12 cellular contexts compared by ENCODE assay signal in the genomic region with DNA sequence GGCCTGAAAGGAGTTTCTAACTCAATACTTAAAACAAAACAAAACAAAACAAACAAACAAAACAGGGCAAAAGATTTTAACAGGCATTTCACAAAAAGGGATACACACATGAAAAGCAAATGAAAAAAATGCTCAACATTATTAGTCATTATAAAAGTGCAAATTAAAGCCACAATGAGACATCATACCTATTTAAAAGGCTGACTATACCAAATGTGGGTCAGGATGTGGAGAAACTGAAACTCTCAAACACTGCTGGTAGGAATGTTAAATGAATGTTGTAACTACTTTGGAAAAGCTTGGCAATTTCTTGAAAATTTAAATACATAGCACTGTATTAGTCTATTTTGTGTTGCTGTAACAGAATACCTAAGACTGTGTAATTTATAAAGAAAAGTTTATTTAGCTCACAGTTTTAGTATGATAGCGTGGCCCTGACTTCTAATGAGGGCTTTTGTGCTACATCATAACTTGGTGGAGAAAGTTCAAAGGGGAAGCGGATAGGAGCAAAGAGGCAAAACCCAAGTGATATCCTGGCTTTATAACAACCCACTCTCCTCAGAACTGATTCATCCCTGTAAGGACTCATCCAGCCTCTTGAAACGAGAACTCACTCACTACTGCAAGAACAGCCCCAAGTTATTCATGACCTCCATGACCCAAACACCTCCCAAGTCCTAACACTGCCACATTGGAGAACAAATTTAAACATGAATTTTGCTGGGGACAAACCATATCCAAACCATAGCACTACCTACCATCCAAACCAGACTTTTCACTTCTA.
A peak's percentile ranks its signal among the peaks of the same experiment; 100 is the strongest.
DNase-seq lines count a peak whose midpoint lies in the region; ATAC-seq lines count a peak whose summit lies in the region.
"Had no signal": no experiment of that assay in that cellular context is flagged by ENCODE, and none has a peak within 500 bp of the region (broad histone marks: within the 10 kb centered on the region; RNA-seq: fewer than 3 reads in every experiment).

No MANE protein-coding gene starts in this region.

- H3K27me3 Mint-ChIP-seq in activated CD4-positive, alpha-beta memory T cell treated with anti-CD3 and anti-CD28 coated beads for 36 hours: no peaks in the 10 kb centered on the region
- H3K27me3 Mint-ChIP-seq in activated CD4-positive, alpha-beta memory T cell treated with anti-CD3 and anti-CD28 coated beads, Interleukin-2, amount 10 ng/mL, durations not matched to agents 7 days and 5 days: no peaks in the 10 kb centered on the region
- no peaks in the 10 kb centered on the region for H3K27me3 Mint-ChIP-seq in activated naive CD4-positive, alpha-beta T cell treated with anti-CD3 and anti-CD28 coated beads, Interleukin-2, amount 10 ng/mL, durations not matched to agents 7 days and 5 days
- no peaks in the 10 kb centered on the region for H3K27me3 Mint-ChIP-seq in activated T-helper 17 cell treated with anti-CD3 and anti-CD28 coated beads, Interleukin-2, amount 50 U/mL, for 72 hours
- H3K27me3 Mint-ChIP-seq in stimulated activated naive CD8-positive, alpha-beta T cell treated with anti-CD3 and anti-CD28 coated beads, Interleukin-15, amount 100 ng/mL, for 72 hours: no peaks in the 10 kb centered on the region

- POLR2A ChIA-PET in activated CD4-positive, alpha-beta memory T cell treated with anti-CD3 and anti-CD28 coated beads for 36 hours (lab: Charles Lee): interaction anchor here (0.6 to 1.5 kb wide), 2 partner anchors 21 to 185 kb away, joined by 3 to 4 read pairs; no protein-coding TSS in a partner anchor
- POLR2A ChIA-PET in activated CD4-positive, alpha-beta memory T cell treated with anti-CD3 and anti-CD28 coated beads, Interleukin-2, amount 10 ng/mL, durations not matched to agents 7 days and 5 days (lab: Charles Lee): no interaction called here

- H3K27ac Mint-ChIP-seq in activated CD4-positive, alpha-beta memory T cell treated with anti-CD3 and anti-CD28 coated beads for 36 hours: peak overlapping the region; percentile 8
- H3K27ac Mint-ChIP-seq in activated CD4-positive, alpha-beta memory T cell treated with anti-CD3 and anti-CD28 coated beads, Interleukin-2, amount 10 ng/mL, durations not matched to agents 7 days and 5 days: no peak overlapping the region
- H3K27ac Mint-ChIP-seq in activated naive CD4-positive, alpha-beta T cell treated with anti-CD3 and anti-CD28 coated beads, Interleukin-2, amount 50 U/mL, for 72 hours: no peak overlapping the region
- H3K27ac Mint-ChIP-seq in activated naive CD4-positive, alpha-beta T cell treated with anti-CD3 and anti-CD28 coated beads, Interleukin-2, amount 10 ng/mL, durations not matched to agents 7 days and 5 days: no peak overlapping the region
- peak overlapping the region; percentile 41 for H3K27ac Mint-ChIP-seq in activated T-helper 17 cell treated with anti-CD3 and anti-CD28 coated beads, Interleukin-2, amount 50 U/mL, for 72 hours
- no peak overlapping the region for H3K27ac Mint-ChIP-seq in stimulated activated naive CD8-positive, alpha-beta T cell treated with anti-CD3 and anti-CD28 coated beads, Interleukin-15, amount 100 ng/mL, for 72 hours

- no peak for DNase-seq in activated CD4-positive, alpha-beta memory T cell treated with anti-CD3 and anti-CD28 coated beads for 36 hours
- no peak for DNase-seq in activated CD4-positive, alpha-beta memory T cell treated with anti-CD3 and anti-CD28 coated beads, Interleukin-2, amount 10 ng/mL, durations not matched to agents 7 days and 5 days
- DNase-seq in activated naive CD4-positive, alpha-beta T cell treated with anti-CD3 and anti-CD28 coated beads, Interleukin-2, amount 50 U/mL, for 72 hours (ENCODE audit: low spot score in 2 of 2): no peak
- no peak for DNase-seq in activated naive CD4-positive, alpha-beta T cell treated with anti-CD3 and anti-CD28 coated beads, Interleukin-2, amount 10 ng/mL, durations not matched to agents 7 days and 5 days
- DNase-seq in stimulated activated naive CD8-positive, alpha-beta T cell treated with anti-CD3 and anti-CD28 coated beads, Interleukin-15, amount 100 ng/mL, for 72 hours: no peak
- DNase-seq: 8988T, AML-193, DMS53, GF-D8, H7 had no signal

- ATAC-seq in activated naive CD4-positive, alpha-beta T cell treated with anti-CD3 and anti-CD28 coated beads, Interleukin-2, amount 50 U/mL, for 72 hours: peak; percentile 20 to 81
- ATAC-seq in activated T-helper 17 cell treated with anti-CD3 and anti-CD28 coated beads, Interleukin-2, amount 50 U/mL, for 72 hours (replicated peaks): peak; percentile 90
- peak; percentile 60 for ATAC-seq in stimulated activated naive CD8-positive, alpha-beta T cell treated with anti-CD3 and anti-CD28 coated beads, Interleukin-15, amount 100 ng/mL, for 72 hours
- no peak for ATAC-seq in HG02870 (IDR thresholded peaks at IDR 0.05; ENCODE audit: unreplicated experiment)

- no peaks in the 10 kb centered on the region for H3K36me3 Mint-ChIP-seq in activated CD4-positive, alpha-beta memory T cell treated with anti-CD3 and anti-CD28 coated beads for 36 hours
- H3K36me3 Mint-ChIP-seq in activated CD4-positive, alpha-beta memory T cell treated with anti-CD3 and anti-CD28 coated beads, Interleukin-2, amount 10 ng/mL, durations not matched to agents 7 days and 5 days (ENCODE audit: low read depth): no peaks in the 10 kb centered on the region
- no peaks in the 10 kb centered on the region for H3K36me3 Mint-ChIP-seq in activated naive CD4-positive, alpha-beta T cell treated with anti-CD3 and anti-CD28 coated beads, Interleukin-2, amount 50 U/mL, for 72 hours
- H3K36me3 Mint-ChIP-seq in activated naive CD4-positive, alpha-beta T cell treated with anti-CD3 and anti-CD28 coated beads, Interleukin-2, amount 10 ng/mL, durations not matched to agents 7 days and 5 days: no peaks in the 10 kb centered on the region
- no peaks in the 10 kb centered on the region for H3K36me3 Mint-ChIP-seq in activated T-helper 17 cell treated with anti-CD3 and anti-CD28 coated beads, Interleukin-2, amount 50 U/mL, for 72 hours (ENCODE audit: low read depth)

- intact Hi-C loops in activated CD4-positive, alpha-beta memory T cell treated with anti-CD3 and anti-CD28 coated beads for 36 hours (cut with micrococcal nuclease): no loop called here

- CTCF ChIA-PET in activated CD4-positive, alpha-beta memory T cell treated with anti-CD3 and anti-CD28 coated beads for 36 hours (lab: Charles Lee): no interaction called here
- CTCF ChIA-PET in activated CD4-positive, alpha-beta memory T cell treated with anti-CD3 and anti-CD28 coated beads, Interleukin-2, amount 10 ng/mL, durations not matched to agents 7 days and 5 days (lab: Charles Lee): no interaction called here
- CTCF ChIA-PET in activated naive CD4-positive, alpha-beta T cell treated with anti-CD3 and anti-CD28 coated beads, Interleukin-2, amount 10 ng/mL, durations not matched to agents 7 days and 5 days (lab: Charles Lee): no interaction called here

- no peak overlapping the region for H3K4me3 Mint-ChIP-seq in activated CD4-positive, alpha-beta memory T cell treated with anti-CD3 and anti-CD28 coated beads for 36 hours
- no peak overlapping the region for H3K4me3 Mint-ChIP-seq in activated CD4-positive, alpha-beta memory T cell treated with anti-CD3 and anti-CD28 coated beads, Interleukin-2, amount 10 ng/mL, durations not matched to agents 7 days and 5 days
- H3K4me3 Mint-ChIP-seq in activated naive CD4-positive, alpha-beta T cell treated with anti-CD3 and anti-CD28 coated beads, Interleukin-2, amount 10 ng/mL, durations not matched to agents 7 days and 5 days: no peak overlapping the region
- peak overlapping the region; percentile 53 for H3K4me3 Mint-ChIP-seq in activated T-helper 17 cell treated with anti-CD3 and anti-CD28 coated beads, Interleukin-2, amount 50 U/mL, for 72 hours
- peak overlapping the region; percentile 5 to 33 for H3K4me3 Mint-ChIP-seq in stimulated activated naive CD8-positive, alpha-beta T cell treated with anti-CD3 and anti-CD28 coated beads, Interleukin-15, amount 100 ng/mL, for 72 hours

- peaks cover 11% of the 10 kb centered on the region for H3K4me1 Mint-ChIP-seq in activated CD4-positive, alpha-beta memory T cell treated with anti-CD3 and anti-CD28 coated beads for 36 hours (ENCODE audit: low read depth)
- peaks cover 7% of the 10 kb centered on the region for H3K4me1 Mint-ChIP-seq in activated CD4-positive, alpha-beta memory T cell treated with anti-CD3 and anti-CD28 coated beads, Interleukin-2, amount 10 ng/mL, durations not matched to agents 7 days and 5 days
- H3K4me1 Mint-ChIP-seq in activated naive CD4-positive, alpha-beta T cell treated with anti-CD3 and anti-CD28 coated beads, Interleukin-2, amount 10 ng/mL, durations not matched to agents 7 days and 5 days: no peaks in the 10 kb centered on the region
- no peaks in the 10 kb centered on the region for H3K4me1 Mint-ChIP-seq in activated T-helper 17 cell treated with anti-CD3 and anti-CD28 coated beads, Interleukin-2, amount 50 U/mL, for 72 hours
- peaks cover 6% of the 10 kb centered on the region for H3K4me1 Mint-ChIP-seq in stimulated activated naive CD8-positive, alpha-beta T cell treated with anti-CD3 and anti-CD28 coated beads, Interleukin-15, amount 100 ng/mL, for 72 hours

- H3K9me3 Mint-ChIP-seq in activated CD4-positive, alpha-beta memory T cell treated with anti-CD3 and anti-CD28 coated beads for 36 hours: no peaks in the 10 kb centered on the region
- no peaks in the 10 kb centered on the region for H3K9me3 Mint-ChIP-seq in activated CD4-positive, alpha-beta memory T cell treated with anti-CD3 and anti-CD28 coated beads, Interleukin-2, amount 10 ng/mL, durations not matched to agents 7 days and 5 days
- H3K9me3 Mint-ChIP-seq in activated naive CD4-positive, alpha-beta T cell treated with anti-CD3 and anti-CD28 coated beads, Interleukin-2, amount 50 U/mL, for 72 hours: no peaks in the 10 kb centered on the region
- no peaks in the 10 kb centered on the region for H3K9me3 Mint-ChIP-seq in activated naive CD4-positive, alpha-beta T cell treated with anti-CD3 and anti-CD28 coated beads, Interleukin-2, amount 10 ng/mL, durations not matched to agents 7 days and 5 days
- H3K9me3 Mint-ChIP-seq in activated T-helper 17 cell treated with anti-CD3 and anti-CD28 coated beads, Interleukin-2, amount 50 U/mL, for 72 hours: no peaks in the 10 kb centered on the region
- no peaks in the 10 kb centered on the region for H3K9me3 Mint-ChIP-seq in stimulated activated naive CD8-positive, alpha-beta T cell treated with anti-CD3 and anti-CD28 coated beads, Interleukin-15, amount 100 ng/mL, for 72 hours

Comparison
In these comparisons a context has a peak if more than half of its experiments do, and no peak if none do; other contexts are left out.
1. H3K27ac Mint-ChIP-seq: peak in activated CD4-positive, alpha-beta memory T cell treated with anti-CD3 and anti-CD28 coated beads for 36 hours (single experiment) and activated T-helper 17 cell treated with anti-CD3 and anti-CD28 coated beads, Interleukin-2, amount 50 U/mL, for 72 hours (single experiment); none in activated CD4-positive, alpha-beta memory T cell treated with anti-CD3 and anti-CD28 coated beads, Interleukin-2, amount 10 ng/mL, durations not matched to agents 7 days and 5 days (single experiment), activated naive CD4-positive, alpha-beta T cell treated with anti-CD3 and anti-CD28 coated beads, Interleukin-2, amount 50 U/mL, for 72 hours (0 of 2), activated naive CD4-positive, alpha-beta T cell treated with anti-CD3 and anti-CD28 coated beads, Interleukin-2, amount 10 ng/mL, durations not matched to agents 7 days and 5 days (single experiment) and stimulated activated naive CD8-positive, alpha-beta T cell treated with anti-CD3 and anti-CD28 coated beads, Interleukin-15, amount 100 ng/mL, for 72 hours (0 of 2).
2. H3K4me3 Mint-ChIP-seq: peak in activated T-helper 17 cell treated with anti-CD3 and anti-CD28 coated beads, Interleukin-2, amount 50 U/mL, for 72 hours (single experiment) and stimulated activated naive CD8-positive, alpha-beta T cell treated with anti-CD3 and anti-CD28 coated beads, Interleukin-15, amount 100 ng/mL, for 72 hours (2 of 2); none in activated CD4-positive, alpha-beta memory T cell treated with anti-CD3 and anti-CD28 coated beads for 36 hours (single experiment), activated CD4-positive, alpha-beta memory T cell treated with anti-CD3 and anti-CD28 coated beads, Interleukin-2, amount 10 ng/mL, durations not matched to agents 7 days and 5 days (single experiment) and activated naive CD4-positive, alpha-beta T cell treated with anti-CD3 and anti-CD28 coated beads, Interleukin-2, amount 10 ng/mL, durations not matched to agents 7 days and 5 days (single experiment).